Comparison of ENCODE assay signal across 20 cellular contexts in the genomic region with DNA sequence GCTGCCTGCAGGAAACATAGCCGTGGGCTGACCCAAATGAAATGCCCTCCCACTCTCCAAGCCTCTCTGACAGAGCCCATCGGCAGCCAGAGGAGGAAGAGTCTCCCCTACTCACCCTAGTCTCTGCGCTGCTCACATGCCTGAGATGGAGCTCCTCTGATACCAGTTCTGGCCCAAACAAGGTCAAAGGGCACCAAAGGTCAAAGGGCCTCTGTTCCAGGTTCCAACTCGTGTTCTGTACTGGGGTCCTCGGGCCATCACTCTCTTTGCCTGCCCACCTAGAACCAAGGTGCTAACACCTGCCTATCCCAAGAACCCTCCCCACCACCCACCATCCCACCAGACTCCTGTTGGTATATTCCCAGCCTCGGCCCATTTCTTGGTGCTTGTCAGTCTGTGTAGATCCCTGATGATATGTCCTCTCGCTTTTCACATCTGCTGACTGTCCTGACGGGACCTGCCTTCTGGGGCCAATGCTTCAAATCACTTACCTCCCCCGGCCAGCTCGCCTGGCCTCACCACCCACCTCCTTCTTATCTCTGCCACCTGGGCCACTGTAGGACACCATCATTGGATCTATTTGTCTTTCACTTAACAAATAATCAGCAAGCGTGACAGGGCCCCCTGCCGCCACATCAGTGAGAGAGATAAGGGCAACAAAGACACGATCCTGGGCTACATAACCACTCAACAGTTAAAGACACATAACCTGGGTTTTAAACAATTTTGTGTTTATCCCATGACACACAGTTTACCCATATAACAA.
"Had no signal": no experiment of that assay in that cellular context is flagged by ENCODE, and none has a peak within 500 bp of the region (broad histone marks: within the 10 kb centered on the region; RNA-seq: fewer than 3 reads in every experiment).

No MANE protein-coding gene starts in this region.

- H3K27me3 Mint-ChIP-seq: activated B cell treated with CpG ODN at 0.5 μM for 24 hours; activated naive CD8-positive, alpha-beta T cell treated with anti-CD3 and anti-CD28 coated beads for 36 hours; central memory CD8-positive, alpha-beta T cell; naive thymus-derived CD8-positive, alpha-beta T cell had no signal

- H3K9me3 Mint-ChIP-seq: activated B cell treated with CpG ODN at 0.5 μM for 24 hours; activated CD4-positive, alpha-beta T cell treated with anti-CD3 and anti-CD28 coated beads, Interleukin-2, amount 10 ng/mL, durations not matched to agents 24 days and 14 days; activated naive CD8-positive, alpha-beta T cell treated with anti-CD3 and anti-CD28 coated beads for 36 hours; activated T-cell treated with anti-CD3 and anti-CD28 coated beads, Interleukin-2, amount 50 U/mL, for 72 hours; central memory CD8-positive, alpha-beta T cell; memory B cell; stimulated activated naive B cell treated with anti-CD40 and anti-IgM and Interleukin-4, amounts not matched to agents 10 μg/mL and 1 μg/mL and 100 μg/mL, for 72 hours; T-helper 1 cell treated with Interleukin-12 subunit alpha and Interleukin-12 subunit beta and Interleukin-4 antibody, amounts not matched to agents 30 μg/mL and 1 μg/mL, for 36 hours had no signal

- H3K27ac Mint-ChIP-seq: activated B cell treated with CpG ODN at 0.5 μM for 24 hours; activated CD4-positive, alpha-beta T cell treated with anti-CD3 and anti-CD28 coated beads, Interleukin-2, amount 10 ng/mL, durations not matched to agents 24 days and 14 days; activated CD8-positive, alpha-beta T cell treated with anti-CD3 and anti-CD28 coated beads, Interleukin-2, amount 10 ng/mL, durations not matched to agents 7 days and 5 days; activated naive CD8-positive, alpha-beta T cell treated with anti-CD3 and anti-CD28 coated beads for 36 hours; activated T-cell treated with anti-CD3 and anti-CD28 coated beads, Interleukin-2, amount 50 U/mL, for 72 hours; memory B cell; naive thymus-derived CD8-positive, alpha-beta T cell; stimulated activated naive B cell treated with anti-CD40 and anti-IgM and Interleukin-4, amounts not matched to agents 10 μg/mL and 1 μg/mL and 100 μg/mL, for 72 hours; T-helper 1 cell treated with Interleukin-12 subunit alpha and Interleukin-12 subunit beta and Interleukin-4 antibody, amounts not matched to agents 30 μg/mL and 1 μg/mL, for 36 hours had no signal

- H3K4me1 Mint-ChIP-seq: activated B cell treated with CpG ODN at 0.5 μM for 24 hours; activated naive CD8-positive, alpha-beta T cell treated with anti-CD3 and anti-CD28 coated beads for 36 hours; central memory CD8-positive, alpha-beta T cell; naive thymus-derived CD8-positive, alpha-beta T cell; stimulated activated naive B cell treated with anti-CD40 and anti-IgM and Interleukin-4, amounts not matched to agents 10 μg/mL and 1 μg/mL and 100 μg/mL, for 72 hours had no signal

- H3K4me3 Mint-ChIP-seq: activated B cell treated with CpG ODN at 0.5 μM for 24 hours; activated CD4-positive, alpha-beta T cell treated with anti-CD3 and anti-CD28 coated beads, Interleukin-2, amount 10 ng/mL, durations not matched to agents 24 days and 14 days; activated CD8-positive, alpha-beta T cell treated with anti-CD3 and anti-CD28 coated beads, Interleukin-2, amount 10 ng/mL, durations not matched to agents 7 days and 5 days; activated naive CD8-positive, alpha-beta T cell treated with anti-CD3 and anti-CD28 coated beads for 36 hours; activated T-cell treated with anti-CD3 and anti-CD28 coated beads, Interleukin-2, amount 50 U/mL, for 72 hours; central memory CD8-positive, alpha-beta T cell; memory B cell; naive thymus-derived CD8-positive, alpha-beta T cell; stimulated activated naive B cell treated with anti-CD40 and anti-IgM and Interleukin-4, amounts not matched to agents 10 μg/mL and 1 μg/mL and 100 μg/mL, for 72 hours; T-helper 1 cell treated with Interleukin-12 subunit alpha and Interleukin-12 subunit beta and Interleukin-4 antibody, amounts not matched to agents 30 μg/mL and 1 μg/mL, for 36 hours had no signal

- DNase-seq: activated B cell treated with CpG ODN at 0.5 μM for 24 hours; activated CD4-positive, alpha-beta T cell treated with anti-CD3 and anti-CD28 coated beads, Interleukin-2, amount 10 ng/mL, durations not matched to agents 24 days and 14 days; activated CD8-positive, alpha-beta memory T cell treated with anti-CD3 and anti-CD28 coated beads, Interleukin-2, amount 50 U/mL, for 4 hours; activated CD8-positive, alpha-beta T cell treated with anti-CD3 and anti-CD28 coated beads, Interleukin-2, amount 10 ng/mL, durations not matched to agents 7 days and 5 days; activated naive CD8-positive, alpha-beta T cell treated with anti-CD3 and anti-CD28 coated beads for 36 hours; activated T-cell treated with anti-CD3 and anti-CD28 coated beads, Interleukin-2, amount 50 U/mL, for 72 hours; amygdala; body of pancreas; hypothalamus; kidney glomerular epithelial cell; left ventricle myocardium superior; naive thymus-derived CD8-positive, alpha-beta T cell; occipital lobe; stimulated activated CD4-positive, alpha-beta T cell treated with anti-CD3 and anti-CD28 coated beads, Interleukin-15, amount 100 ng/mL, for 24 hours; stimulated activated CD4-positive, alpha-beta T cell treated with anti-CD3 and anti-CD28 coated beads, Interleukin-4, amount 100 ng/mL, for 1 hour; stimulated activated naive B cell treated with anti-CD40 and anti-IgM and Interleukin-4, amounts not matched to agents 10 μg/mL and 1 μg/mL and 100 μg/mL, for 72 hours; tibial artery had no signal

- H3K36me3 Mint-ChIP-seq: activated naive CD8-positive, alpha-beta T cell treated with anti-CD3 and anti-CD28 coated beads for 36 hours; memory B cell; naive thymus-derived CD8-positive, alpha-beta T cell; stimulated activated naive B cell treated with anti-CD40 and anti-IgM and Interleukin-4, amounts not matched to agents 10 μg/mL and 1 μg/mL and 100 μg/mL, for 72 hours had no signal
